8 cellular contexts compared by ENCODE assay signal in genomic region chr1:939511-940107, GRCh38. TPM values are rescaled to one million over a fixed set of nuclear protein-coding genes. Genes with fewer than 3 reads are reported as not detected.
DNase-seq lines count a peak whose midpoint lies in the region; ATAC-seq and TF ChIP-seq lines count a peak whose summit lies in the region.
"Had no signal": no experiment of that assay in that cellular context is flagged by ENCODE, and none has a peak within 500 bp of the region (broad histone marks: within the 10 kb centered on the region; RNA-seq: fewer than 3 reads in every experiment).

No MANE protein-coding gene starts in this region.

- peak overlapping the region; percentile 40 for H3K27ac ChIP-seq in A673 (ENCODE audit: low read depth, low read length, poor library complexity, severe bottlenecking)
- no peak overlapping the region for H3K27ac ChIP-seq in PC-3 (ENCODE audit: low read length)
- H3K27ac ChIP-seq: C4-2B had no signal

- BruUV-seq in A673 (replicated peaks; lab: Mats Ljungman, UMichigan) (no TSS peak), PC-3 (replicated peaks; lab: Mats Ljungman, UMichigan) (no TSS peak)

- no peaks in the 10 kb centered on the region for H3K27me3 ChIP-seq in A673 (replicated peaks; ENCODE audit: insufficient read depth, low read depth, low read length, poor library complexity)
- peaks cover 40% of the 10 kb centered on the region for H3K27me3 ChIP-seq in PC-3 (ENCODE audit: low read length)

- H3K36me3 ChIP-seq in A673 (ENCODE audit: insufficient read depth, low read length, poor library complexity, severe bottlenecking) (peaks cover 10% of the 10 kb centered on the region), PC-3 (ENCODE audit: low read depth, low read length) (no peaks in the 10 kb centered on the region)

- CTCF ChIA-PET in A673 (lab: Charles Lee), result interaction anchor here (0.7 kb wide), 1 partner anchor 28 kb away, joined by 4 read pairs; no protein-coding TSS in a partner anchor
- CTCF ChIA-PET in PC-3 (lab: Charles Lee), result no interaction called here

- H3K36me3 Mint-ChIP-seq in memory B cell, result no peaks in the 10 kb centered on the region

- DNase-seq in A673 (ENCODE audit: low spot score), result no peak
- no peak for DNase-seq in PC-3
- DNase-seq in memory B cell (ENCODE audit: low spot score in 2 of 2), result no peak
- no peak for DNase-seq in activated gamma-delta T cell (lab: John Stamatoyannopoulos, UW)
- DNase-seq in NCI-H1092 treated with DMSO at 0.1 percent for 48 hours (lab: John Stamatoyannopoulos, UW), result no peak

- no peaks in the 10 kb centered on the region for H3K9me3 Mint-ChIP-seq in memory B cell
- H3K9me3 Mint-ChIP-seq: activated naive CD8-positive, alpha-beta T cell treated with anti-CD3 and anti-CD28 coated beads for 36 hours had no signal

- no peak overlapping the region for H2AFZ ChIP-seq in PC-3 (ENCODE audit: low read length)

- H3K4me3 Mint-ChIP-seq in memory B cell, result peak overlapping the region; percentile 42
- H3K4me3 Mint-ChIP-seq: activated naive CD8-positive, alpha-beta T cell treated with anti-CD3 and anti-CD28 coated beads for 36 hours had no signal

- POLR2A ChIA-PET in A673 (lab: Charles Lee; ENCODE audit: low non-redundant PET), result interaction anchor here (0.7 kb wide), 2 partner anchors 13 to 463 kb away, joined by 3 to 9 read pairs; no protein-coding TSS in a partner anchor
- POLR2A ChIA-PET in PC-3 (lab: Charles Lee; ENCODE audit: unreplicated experiment), result no interaction called here

- peak overlapping the region; percentile 45 for H3K4me3 ChIP-seq in A673 (ENCODE audit: low read depth, low read length, poor library complexity, severe bottlenecking)
- H3K4me3 ChIP-seq in PC-3 (ENCODE audit: low read length), result no peak overlapping the region

- H3K9me2 ChIP-seq in PC-3 (replicated peaks; ENCODE audit: low read length), result no peaks in the 10 kb centered on the region

- no peaks in the 10 kb centered on the region for H3F3A ChIP-seq in PC-3 (ENCODE audit: low read length, unreplicated experiment)

- H3K79me2 ChIP-seq in PC-3 (ENCODE audit: low read length), result no peaks in the 10 kb centered on the region

- H4K20me1 ChIP-seq in PC-3 (ENCODE audit: low read length), result no peaks in the 10 kb centered on the region

- intact Hi-C loops in A673 (cut with micrococcal nuclease; ENCODE audit: unreplicated experiment) (loop anchor here (2.0 kb wide), 1 partner anchor 35 kb away; no protein-coding TSS in a partner anchor), PC-3 (cut with micrococcal nuclease) (loop anchor here (2.0 kb wide), 1 partner anchor 19 kb away; no protein-coding TSS in a partner anchor)

- H3K9me3 ChIP-seq in A673 (ENCODE audit: low read depth, low read length, poor library complexity, severe bottlenecking), result no peaks in the 10 kb centered on the region
- no peaks in the 10 kb centered on the region for H3K9me3 ChIP-seq in PC-3 (ENCODE audit: low read length)

- TF ChIP-seq CTCF in A673 (conservative IDR thresholded peaks at IDR 0.05; ENCODE audit: low read depth, low read length) (no peak), PC-3 (conservative IDR thresholded peaks at IDR 0.05; ENCODE audit: low read depth, low read length) (no peak)

- H3K9ac ChIP-seq in PC-3 (ENCODE audit: low read length), result no peak overlapping the region

- H3K27ac Mint-ChIP-seq in memory B cell, result no peak overlapping the region
- H3K27ac Mint-ChIP-seq: activated naive CD8-positive, alpha-beta T cell treated with anti-CD3 and anti-CD28 coated beads for 36 hours had no signal

- H3K4me1 ChIP-seq in A673 (ENCODE audit: insufficient read depth, low read length, poor library complexity, severe bottlenecking) (peaks cover 93% of the 10 kb centered on the region), PC-3 (ENCODE audit: insufficient read depth, low read length) (peaks cover 22% of the 10 kb centered on the region)

- no peak for ATAC-seq in PC-3
- no peak for ATAC-seq in memory B cell (ENCODE audit: low read depth)
- ATAC-seq in GM21447 (IDR thresholded peaks at IDR 0.05; ENCODE audit: unreplicated experiment), result no peak

- peaks cover 31% of the 10 kb centered on the region for H3K27me3 Mint-ChIP-seq in memory B cell

- H3K4me1 Mint-ChIP-seq in memory B cell, result peaks cover 5% of the 10 kb centered on the region

- peak overlapping the region; percentile 53 for H3K4me2 ChIP-seq in PC-3 (ENCODE audit: low read length)

RNA-seq across cellular contexts. Expression of gene SAMD11, which starts 15.9 kb away (rescaled TPM):
- total RNA-seq in A673 (2021), result 24.1 and 28.4 TPM in 2 replicates
- 2.7 and 5.8 TPM in 2 replicates for total RNA-seq in PC-3 (2014; rRNA removed)
- total RNA-seq: activated naive CD8-positive, alpha-beta T cell treated with anti-CD3 and anti-CD28 coated beads for 36 hours had no signal

RNA-seq across cellular contexts. Expression of gene NOC2L, which starts 19.4 kb away (rescaled TPM):
- 197 and 214 TPM in 2 replicates for total RNA-seq in A673 (2021)
- 262 and 340 TPM in 2 replicates for total RNA-seq in PC-3 (2014; rRNA removed)

RNA-seq across cellular contexts. Expression of gene KLHL17, which starts 20.8 kb away (rescaled TPM):
- 43.3 and 48.3 TPM in 2 replicates for total RNA-seq in A673 (2021)
- 29.8 and 32.1 TPM in 2 replicates for total RNA-seq in PC-3 (2014; rRNA removed)

RNA-seq across cellular contexts. Expression of gene PLEKHN1, which starts 26.7 kb away (rescaled TPM):
- total RNA-seq in A673 (2021) (not detected in 2 replicates), PC-3 (2014; rRNA removed) (14.0 and 18.3 TPM in 2 replicates)

RNA-seq across cellular contexts. Expression of gene PERM1, which starts 42.3 kb away (rescaled TPM):
- total RNA-seq in A673 (2021) (0.28 TPM in 1 of 2 replicates, not detected in the other), PC-3 (2014; rRNA removed) (0.47 and 1.1 TPM in 2 replicates)
- total RNA-seq: activated naive CD8-positive, alpha-beta T cell treated with anti-CD3 and anti-CD28 coated beads for 36 hours had no signal
